ENCODE assay signal across 8 cellular contexts in the genomic region with DNA sequence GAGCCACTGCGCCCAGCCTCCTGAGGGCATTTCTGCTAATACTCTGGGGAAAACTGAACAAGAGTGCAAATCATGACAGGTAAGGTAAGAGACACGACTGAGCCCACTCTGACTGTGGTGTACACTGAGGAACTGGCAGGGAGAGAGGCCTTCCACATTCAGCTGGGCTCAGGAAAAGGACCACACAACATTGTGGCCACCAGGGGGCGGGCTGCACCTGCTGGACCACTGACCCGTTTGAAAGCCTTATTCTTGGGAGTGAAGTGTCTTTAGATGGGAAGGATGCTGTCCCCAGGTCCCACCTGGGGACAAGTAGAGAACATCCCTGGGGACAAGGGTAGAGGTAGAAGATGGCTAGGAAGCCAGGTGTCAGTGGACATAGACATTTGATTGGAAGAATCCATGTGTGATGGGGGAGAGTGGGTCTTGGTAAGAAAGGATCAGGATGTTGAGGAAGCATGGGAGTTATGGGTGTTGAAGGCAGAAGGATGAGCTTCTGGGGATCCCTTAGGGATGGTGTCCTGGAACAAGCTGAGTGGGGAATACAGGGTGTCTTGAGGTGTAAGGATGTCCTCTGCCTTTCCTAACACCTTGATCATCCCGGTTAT. TPM values are rescaled to one million over a fixed set of nuclear protein-coding genes. Genes with fewer than 3 reads are reported as not detected.
DNase-seq lines count a peak whose midpoint lies in the region; TF ChIP-seq lines count a peak whose summit lies in the region.

No MANE protein-coding gene starts in this region.

- H3K27me3 ChIP-seq in WERI-Rb-1 (ENCODE audit: insufficient read depth, low read depth, severe bottlenecking), result no peaks in the 10 kb centered on the region

- peak overlapping the region in 1 of 5 experiments; percentile 79 for H3K4me3 Mint-ChIP-seq in brain

- no peak overlapping the region for H3K27ac ChIP-seq in WERI-Rb-1

- no peaks in the 10 kb centered on the region; the same call in 1 of the 2 replicates for H3K36me3 ChIP-seq in WERI-Rb-1

- peaks cover 12% of the 10 kb centered on the region for H3K36me3 Mint-ChIP-seq in brain

- H3K4me3 ChIP-seq in WERI-Rb-1 (ENCODE audit: low read depth, low read length), result no peak overlapping the region

- H3K9me3 Mint-ChIP-seq in brain, result peaks cover 0 to 6% (median 0%) of the 10 kb centered on the region in 5 experiments

- peaks cover 21% of the 10 kb centered on the region for H3K4me1 Mint-ChIP-seq in brain

- H3K9me3 ChIP-seq in WERI-Rb-1 (ENCODE audit: severe bottlenecking), result no peaks in the 10 kb centered on the region

- TF ChIP-seq CTCF in WERI-Rb-1 (IDR thresholded peaks at IDR 0.05; ENCODE audit: low read depth, low read length), result peak; percentile 92
- peak; percentile 96 for TF ChIP-seq CTCF in brain (conservative IDR thresholded peaks at IDR 0.05)

- H3K27ac Mint-ChIP-seq in brain, result peak overlapping the region in 3 of 5 experiments; percentile 6 to 60 (median 15)

- DNase-seq in AG08396 (ENCODE audit: low spot score) (peak; percentile 77), GM19238 (ENCODE audit: insufficient read length, low spot score) (peak; percentile 41), NCI-H146 (lab: John Stamatoyannopoulos, UW) (peak; percentile 38), WERI-Rb-1 (peak; percentile 80), iris pigment epithelial cell (ENCODE audit: low read depth) (peak; percentile 67), epidermal melanocyte (ENCODE audit: insufficient read length, low spot score) (no peak)
- DNase-seq in stimulated activated CD4-positive, alpha-beta T cell treated with anti-CD3 and anti-CD28 coated beads, Interleukin-15, amount 100 ng/mL, for 48 hours (ENCODE audit: low read depth in 2 of 2), result peak; percentile 51 to 56

- H3K27me3 Mint-ChIP-seq in brain, result no peaks in the 10 kb centered on the region

RNA-seq across cellular contexts. Expression of a gene that starts 6.2 kb away (rescaled TPM):
- polyA plus RNA-seq in brain (ENCODE audit: insufficient read depth, low read depth, low replicate concordance), result 8.6 TPM
